16 cellular contexts compared by ENCODE assay signal in genomic region chr1:99137546-99138206, GRCh38.
DNase-seq lines count a peak whose midpoint lies in the region; ATAC-seq and TF ChIP-seq lines count a peak whose summit lies in the region.
"Had no signal": no experiment of that assay in that cellular context is flagged by ENCODE, and none has a peak within 500 bp of the region (broad histone marks: within the 10 kb centered on the region; RNA-seq: fewer than 3 reads in every experiment).

No MANE protein-coding gene starts in this region.

- no peaks in the 10 kb centered on the region for H3K36me3 Mint-ChIP-seq in activated T-helper 17 cell treated with anti-CD3 and anti-CD28 coated beads, Interleukin-2, amount 50 U/mL, for 72 hours (ENCODE audit: low read depth)
- no peaks in the 10 kb centered on the region for H3K36me3 Mint-ChIP-seq in stimulated activated effector memory CD8-positive, alpha-beta T cell treated with anti-CD3 and anti-CD28 coated beads, Interleukin-12 subunit alpha, Interleukin-12 subunit beta, amount 100 ng/mL, for 72 hours
- H3K36me3 Mint-ChIP-seq: CD8-positive, alpha-beta T cell had no signal

- H3K27me3 ChIP-seq in H7 (ENCODE audit: control insufficient read depth, insufficient read depth, low read length) (no peaks in the 10 kb centered on the region), HUES6 (ENCODE audit: control insufficient read depth, insufficient read depth, low read length) (no peaks in the 10 kb centered on the region)
- H3K27me3 ChIP-seq: BLaER1 treated with 17β-estradiol and CSF1 and Interleukin-3, amounts not matched to agents 10 nM and 100 nM had no signal

- H3K9me3 ChIP-seq in HUES6 (ENCODE audit: control insufficient read depth, insufficient read depth, low read depth, low read length) (peaks cover 29% of the 10 kb centered on the region), mucosa of descending colon (no peaks in the 10 kb centered on the region)

- intact Hi-C loops in mucosa of descending colon (cut with DNase I, micrococcal nuclease) = no loop called here

- no peak overlapping the region for H3K4me3 Mint-ChIP-seq in activated T-helper 17 cell treated with anti-CD3 and anti-CD28 coated beads, Interleukin-2, amount 50 U/mL, for 72 hours
- H3K4me3 Mint-ChIP-seq in stimulated activated effector memory CD8-positive, alpha-beta T cell treated with anti-CD3 and anti-CD28 coated beads, Interleukin-12 subunit alpha, Interleukin-12 subunit beta, amount 100 ng/mL, for 72 hours = no peak overlapping the region
- H3K4me3 Mint-ChIP-seq: B cell; CD8-positive, alpha-beta T cell had no signal

- H3K36me3 ChIP-seq in H7 (replicated peaks; ENCODE audit: control insufficient read depth, insufficient read depth, low read length) (no peaks in the 10 kb centered on the region), HUES6 (ENCODE audit: control insufficient read depth, insufficient read depth, low read length) (no peaks in the 10 kb centered on the region), mucosa of descending colon (ENCODE audit: low read depth) (no peaks in the 10 kb centered on the region)
- H3K36me3 ChIP-seq: BLaER1 treated with 17β-estradiol and CSF1 and Interleukin-3, amounts not matched to agents 10 nM and 100 nM; HAP-1 had no signal

- no peaks in the 10 kb centered on the region for H3K9me3 Mint-ChIP-seq in activated T-helper 17 cell treated with anti-CD3 and anti-CD28 coated beads, Interleukin-2, amount 50 U/mL, for 72 hours
- H3K9me3 Mint-ChIP-seq in stimulated activated effector memory CD8-positive, alpha-beta T cell treated with anti-CD3 and anti-CD28 coated beads, Interleukin-12 subunit alpha, Interleukin-12 subunit beta, amount 100 ng/mL, for 72 hours = no peaks in the 10 kb centered on the region
- H3K9me3 Mint-ChIP-seq: CD8-positive, alpha-beta T cell had no signal

- DNase-seq in H7 = peak; percentile 7
- DNase-seq in stimulated activated effector memory CD8-positive, alpha-beta T cell treated with anti-CD3 and anti-CD28 coated beads, Interleukin-12 subunit alpha, Interleukin-12 subunit beta, amount 100 ng/mL, for 72 hours (ENCODE audit: low spot score in 2 of 2) = no peak
- no peak for DNase-seq in mucosa of descending colon
- DNase-seq in T-helper 1 cell = no peak
- no peak for DNase-seq in SIG-M5 treated with dmso at 0.1 percent for 504 hours (lab: John Stamatoyannopoulos, UW; ENCODE audit: unreplicated experiment)
- DNase-seq: Calu3; CD8-positive, alpha-beta T cell; DMS79 treated with DMSO at 0.1 percent for 48 hours; GM23248; IMR-90 had no signal

- H3K27ac Mint-ChIP-seq in activated T-helper 17 cell treated with anti-CD3 and anti-CD28 coated beads, Interleukin-2, amount 50 U/mL, for 72 hours = no peak overlapping the region
- no peak overlapping the region for H3K27ac Mint-ChIP-seq in stimulated activated effector memory CD8-positive, alpha-beta T cell treated with anti-CD3 and anti-CD28 coated beads, Interleukin-12 subunit alpha, Interleukin-12 subunit beta, amount 100 ng/mL, for 72 hours
- H3K27ac Mint-ChIP-seq: B cell; CD8-positive, alpha-beta T cell had no signal

- peak; percentile 54 for ATAC-seq in activated T-helper 17 cell treated with anti-CD3 and anti-CD28 coated beads, Interleukin-2, amount 50 U/mL, for 72 hours (replicated peaks)
- ATAC-seq in stimulated activated effector memory CD8-positive, alpha-beta T cell treated with anti-CD3 and anti-CD28 coated beads, Interleukin-12 subunit alpha, Interleukin-12 subunit beta, amount 100 ng/mL, for 72 hours = peak; percentile 72
- ATAC-seq in mucosa of descending colon = no peak
- ATAC-seq: CD8-positive, alpha-beta T cell; K562 had no signal

- peak overlapping the region; percentile 58; the same call in 1 of the 2 replicates for H3K27ac ChIP-seq in HUES6 (ENCODE audit: low read depth, low read length)
- H3K27ac ChIP-seq: BLaER1 treated with 17β-estradiol and CSF1 and Interleukin-3, amounts not matched to agents 10 nM and 100 nM; GM23248 had no signal

- no peak overlapping the region for H3K9ac ChIP-seq in HUES6 (ENCODE audit: low read length)
- H3K9ac ChIP-seq: BLaER1 treated with 17β-estradiol and CSF1 and Interleukin-3, amounts not matched to agents 10 nM and 100 nM; GM23248 had no signal

- H3K27me3 Mint-ChIP-seq in activated T-helper 17 cell treated with anti-CD3 and anti-CD28 coated beads, Interleukin-2, amount 50 U/mL, for 72 hours = no peaks in the 10 kb centered on the region
- H3K27me3 Mint-ChIP-seq: B cell had no signal

- no peak for TF ChIP-seq CTCF in mucosa of descending colon (IDR thresholded peaks at IDR 0.05)

- H3K4me3 ChIP-seq in H7 (ENCODE audit: insufficient read depth, low read depth, low read length) (no peak overlapping the region), HUES6 (ENCODE audit: low read depth, low read length) (no peak overlapping the region), mucosa of descending colon (no peak overlapping the region)
- H3K4me3 ChIP-seq: BLaER1 treated with 17β-estradiol and CSF1 and Interleukin-3, amounts not matched to agents 10 nM and 100 nM; GM23248; HAP-1; K562 had no signal

- peaks cover 3% of the 10 kb centered on the region; the same call in 1 of the 2 replicates for H3K4me1 ChIP-seq in HUES6 (ENCODE audit: control insufficient read depth, insufficient read depth, low read length)
- no peaks in the 10 kb centered on the region for H3K4me1 ChIP-seq in mucosa of descending colon (ENCODE audit: low read depth)
- H3K4me1 ChIP-seq: BLaER1 treated with 17β-estradiol and CSF1 and Interleukin-3, amounts not matched to agents 10 nM and 100 nM had no signal

- no peaks in the 10 kb centered on the region for H3K4me1 Mint-ChIP-seq in activated T-helper 17 cell treated with anti-CD3 and anti-CD28 coated beads, Interleukin-2, amount 50 U/mL, for 72 hours
- no peaks in the 10 kb centered on the region for H3K4me1 Mint-ChIP-seq in stimulated activated effector memory CD8-positive, alpha-beta T cell treated with anti-CD3 and anti-CD28 coated beads, Interleukin-12 subunit alpha, Interleukin-12 subunit beta, amount 100 ng/mL, for 72 hours
- H3K4me1 Mint-ChIP-seq: B cell had no signal
